21 cellular contexts compared by ENCODE assay signal in the genomic region with DNA sequence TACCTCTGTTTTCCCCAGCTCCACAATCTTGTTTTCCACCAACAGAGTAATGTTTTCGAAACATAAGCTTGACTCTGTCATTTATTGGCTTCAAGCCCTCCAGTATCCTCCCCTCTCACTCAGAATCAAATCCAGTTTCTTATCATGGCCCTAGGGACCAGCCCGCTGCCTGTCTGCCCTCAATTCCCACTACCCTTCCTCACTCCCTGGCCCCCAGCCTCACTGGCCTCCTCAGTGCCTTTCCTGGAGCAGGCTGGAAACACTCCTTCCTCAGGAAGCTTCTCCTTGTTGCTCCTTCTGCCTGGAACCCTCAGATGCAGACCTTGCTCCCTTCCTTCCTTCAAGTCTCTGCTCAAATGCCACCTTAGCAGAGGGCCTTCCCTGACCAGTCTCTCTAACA. TPM values are rescaled to one million over a fixed set of nuclear protein-coding genes. Genes with fewer than 3 reads are reported as not detected.
DNase-seq lines count a peak whose midpoint lies in the region; ATAC-seq, FAIRE-seq and TF ChIP-seq lines count a peak whose summit lies in the region.
"Had no signal": no experiment of that assay in that cellular context is flagged by ENCODE, and none has a peak within 500 bp of the region (broad histone marks: within the 10 kb centered on the region; RNA-seq: fewer than 3 reads in every experiment).

No MANE protein-coding gene starts in this region.

- H3K4me2 ChIP-seq in A549: peak overlapping the region; percentile 8; the same call in 1 of the 3 replicates
- H3K4me2 ChIP-seq: GM23338, hepatocyte had no signal

- FAIRE-seq in A549 (lab: Jason Lieb, UNC): no peak
- FAIRE-seq: RCC 7860, TTC549 had no signal

- H3K4me3 ChIP-seq in A549 (no peak overlapping the region), foreskin fibroblast (ENCODE audit: low read depth in 1 of 2, low read length in 2 of 2) (no peak overlapping the region)
- H3K4me3 ChIP-seq in CD8-positive, alpha-beta memory T cell (ENCODE audit: low read length): no peak overlapping the region
- H3K4me3 ChIP-seq: adrenal gland, GM23338, hepatocyte had no signal

- H3K36me3 ChIP-seq in CD8-positive, alpha-beta memory T cell (ENCODE audit: insufficient read depth, low read length): no peaks in the 10 kb centered on the region
- H3K36me3 ChIP-seq: adrenal gland had no signal

- peak overlapping the region in 1 of 2 experiments; percentile 67; a peak in 3 of 6 replicates for H3K27ac ChIP-seq in A549
- H3K27ac ChIP-seq in CD8-positive, alpha-beta memory T cell (ENCODE audit: low read depth, low read length): no peak overlapping the region
- H3K27ac ChIP-seq: adrenal gland, HL-60 had no signal

- no peaks in the 10 kb centered on the region for H3K27me3 Mint-ChIP-seq in CD8-positive, alpha-beta memory T cell
- no peaks in the 10 kb centered on the region; the same call in 1 of the 2 replicates for H3K27me3 Mint-ChIP-seq in WTC11 (ENCODE audit: low read depth)
- H3K27me3 Mint-ChIP-seq in naive B cell: no peaks in the 10 kb centered on the region

- H3K4me3 Mint-ChIP-seq in CD8-positive, alpha-beta memory T cell: no peak overlapping the region
- H3K4me3 Mint-ChIP-seq in WTC11 (no peak overlapping the region), naive B cell (peak overlapping the region in 6 of 8 donors; percentile 59 to 98 (median 92))
- H3K4me3 Mint-ChIP-seq: GM23338 had no signal

- H3K27ac Mint-ChIP-seq in CD8-positive, alpha-beta memory T cell: peak overlapping the region in 6 of 8 donors; percentile 17 to 86 (median 70)
- H3K27ac Mint-ChIP-seq in WTC11 (peak overlapping the region; percentile 1; the same call in 1 of the 2 replicates), naive B cell (peak overlapping the region; percentile 63 to 96 (median 86))
- H3K27ac Mint-ChIP-seq: GM23338 had no signal

- TF ChIP-seq EP300 in A549 (IDR thresholded peaks at IDR 0.05): no peak

- DNase-seq in A549 (ENCODE audit: low read depth in 1 of 2, low spot score in 1 of 2): no peak
- DNase-seq in CD8-positive, alpha-beta memory T cell: no peak
- DNase-seq in WTC11 (ENCODE audit: low spot score): no peak
- DNase-seq in naive B cell: no peak
- DNase-seq in foreskin fibroblast: no peak
- DNase-seq: adrenal gland; DMS53; effector memory CD4-positive, alpha-beta T cell; NCI-H1105; NCI-H748 treated with DMSO at 0.1 percent for 48 hours; nucleus accumbens; stimulated activated CD4-positive, alpha-beta T cell treated with anti-CD3 and anti-CD28 coated beads, Interleukin-1b, Interleukin-23, amount 100 ng/mL, for 48 hours; substantia nigra had no signal

- CTCF ChIA-PET in A549 (lab: Yijun Ruan, JAX) (interaction anchor here (0.5 to 20.0 kb wide), 8 partner anchors 10 to 307 kb away, joined by 3 to 1913 read pairs (median 4); a partner anchor contains a TSS), WTC11 (lab: Charles Lee) (interaction anchor here (0.8 to 10.1 kb wide), 6 partner anchors 26 to 87 kb away, joined by 3 to 842 read pairs (median 4); a partner anchor contains a TSS)
- CTCF ChIA-PET in CD8-positive, alpha-beta memory T cell (lab: Charles Lee): interaction anchor here (1.0 to 19.6 kb wide), 2 partner anchors 11 to 32 kb away, joined by 3 to 860 read pairs; a partner anchor contains a TSS

- no peaks in the 10 kb centered on the region for H3K27me3 ChIP-seq in CD8-positive, alpha-beta memory T cell (ENCODE audit: insufficient read depth, low read length, poor library complexity, severe bottlenecking)
- H3K27me3 ChIP-seq: adrenal gland, hepatocyte had no signal

- H3K9me3 ChIP-seq in A549: no peaks in the 10 kb centered on the region
- H3K9me3 ChIP-seq in CD8-positive, alpha-beta memory T cell (ENCODE audit: low read length): no peaks in the 10 kb centered on the region
- H3K9me3 ChIP-seq: adrenal gland had no signal

- peaks cover 0 to 12% (median 2%) of the 10 kb centered on the region in 3 donors for H3K36me3 Mint-ChIP-seq in CD8-positive, alpha-beta memory T cell
- H3K36me3 Mint-ChIP-seq in WTC11: no peaks in the 10 kb centered on the region
- no peaks in the 10 kb centered on the region for H3K36me3 Mint-ChIP-seq in naive B cell

- POLR2A ChIA-PET in A549 (lab: Yijun Ruan, JAX): interaction anchor here (0.8 to 1.6 kb wide), 3 partner anchors 25 to 79 kb away, joined by 3 to 10 read pairs (median 3); a partner anchor contains a TSS
- POLR2A ChIA-PET in CD8-positive, alpha-beta memory T cell (lab: Charles Lee): interaction anchor here (0.9 kb wide), 1 partner anchor 31 kb away, joined by 4 read pairs; no protein-coding TSS in a partner anchor
- POLR2A ChIA-PET in WTC11 (lab: Charles Lee): no interaction called here

- 96% methylated on average over 2 of the region's 2 CpGs for WGBS in A549 (ENCODE audit: missing lambda C conversion rate)

- H3K4me1 Mint-ChIP-seq in CD8-positive, alpha-beta memory T cell: peaks cover 32 to 70% (median 59%) of the 10 kb centered on the region in 3 donors
- H3K4me1 Mint-ChIP-seq in WTC11 (peaks cover 22% of the 10 kb centered on the region), naive B cell (peaks cover 60 to 82% (median 79%) of the 10 kb centered on the region in 3 donors)

- TF ChIP-seq RAD21 in A549 (conservative IDR thresholded peaks at IDR 0.05 in 1 of 2, IDR thresholded peaks at IDR 0.05 in 1 of 2): no peak

- no peak for TF ChIP-seq POLR2A in A549 (IDR thresholded peaks at IDR 0.05; ENCODE audit: low read length)

- no peak for TF ChIP-seq CTCF in A549 (IDR thresholded peaks at IDR 0.05)
- no peak for TF ChIP-seq CTCF in WTC11 (IDR thresholded peaks at IDR 0.05)
- TF ChIP-seq CTCF in foreskin fibroblast (IDR thresholded peaks at IDR 0.05; ENCODE audit: low read depth, low read length): no peak

- H3K4me1 ChIP-seq in A549: peaks cover 83% of the 10 kb centered on the region
- H3K4me1 ChIP-seq in CD8-positive, alpha-beta memory T cell (ENCODE audit: insufficient read depth, low read length): peaks cover 54% of the 10 kb centered on the region

- ATAC-seq in A549 (no peak), WTC11 (no peak), naive B cell (ENCODE audit: low read depth in 2 of 2) (no peak), GM21619 (IDR thresholded peaks at IDR 0.05; ENCODE audit: unreplicated experiment) (no peak), GM21723 (IDR thresholded peaks at IDR 0.05; ENCODE audit: unreplicated experiment) (no peak)
- ATAC-seq: GM23338, sciatic nerve had no signal

- H3K9me3 Mint-ChIP-seq in CD8-positive, alpha-beta memory T cell: no peaks in the 10 kb centered on the region
- H3K9me3 Mint-ChIP-seq in WTC11 (no peaks in the 10 kb centered on the region), naive B cell (no peaks in the 10 kb centered on the region)
- H3K9me3 Mint-ChIP-seq: GM23338 had no signal

RNA-seq across cellular contexts. Expression of a gene that starts 3.9 kb away (rescaled TPM):
- polyA plus RNA-seq in A549 (2011; rRNA removed) (140 and 157 TPM in 2 replicates), A549 (2017; fragmentation: RNase III; extraction: RNeasy Plus Mini Kit Qiagen cat#74134 plus additional on column Dnase treatment) (131 to 159 TPM (median 148 TPM) in 3 replicates), naive B cell (ENCODE audit: low read depth in 6 of 6) (100 to 1,000 TPM; 340 to 535 (median 458) TPM)
- polyA plus RNA-seq in A549 (2012; cell fraction: cytosol; rRNA removed): 213 and 248 TPM in 2 replicates
- polyA plus RNA-seq in A549 (2012; cell fraction: nucleus; rRNA removed): 283 and 303 TPM in 2 replicates
- 45.2 and 61.1 TPM in 2 replicates for polyA minus RNA-seq in A549 (2011; rRNA and poly(A)+ RNA removed)
- total RNA-seq in CD8-positive, alpha-beta memory T cell: 10 to 100 TPM; 32.3 to 37.8 TPM
- 91.2 TPM for polyA plus RNA-seq in CD8-positive, alpha-beta memory T cell
- 30.3 to 38.3 TPM (median 37.7 TPM) in 3 replicates for total RNA-seq in WTC11 (2021)

RNA-seq across cellular contexts. Expression of a gene that starts 23.9 kb away (rescaled TPM):
- polyA plus RNA-seq in A549 (2011; rRNA removed) (23.9 and 25.8 TPM in 2 replicates), A549 (2017; fragmentation: RNase III; extraction: RNeasy Plus Mini Kit Qiagen cat#74134 plus additional on column Dnase treatment) (31.0 to 37.1 TPM (median 36.0 TPM) in 3 replicates), naive B cell (ENCODE audit: low read depth in 6 of 6) (10 to 100 TPM in 1 of 6 donors, 1 to 10 TPM in 5; 5.3 to 10.4 (median 7.7) TPM)
- polyA plus RNA-seq in A549 (2012; cell fraction: cytosol; rRNA removed): 75.7 and 103 TPM in 2 replicates
- polyA plus RNA-seq in A549 (2012; cell fraction: nucleus; rRNA removed): 204 and 212 TPM in 2 replicates
- 14.6 and 17.5 TPM in 2 replicates for polyA minus RNA-seq in A549 (2011; rRNA and poly(A)+ RNA removed)
- total RNA-seq in CD8-positive, alpha-beta memory T cell: 1 to 10 TPM; 3.5 to 4.2 TPM
- 4.6 TPM for polyA plus RNA-seq in CD8-positive, alpha-beta memory T cell
- 0.48 to 0.92 TPM (median 0.92 TPM) in 3 replicates for total RNA-seq in WTC11 (2021)
- total RNA-seq: GM23338 had no signal

RNA-seq across cellular contexts. Expression of a gene that starts 42.3 kb away (rescaled TPM):
- 19.0 and 19.6 TPM in 2 replicates for polyA plus RNA-seq in A549 (2011; rRNA removed)
- 56.6 and 74.8 TPM in 2 replicates for polyA plus RNA-seq in A549 (2012; cell fraction: cytosol; rRNA removed)
- 286 and 297 TPM in 2 replicates for polyA plus RNA-seq in A549 (2012; cell fraction: nucleus; rRNA removed)
- 41.6 to 43.7 TPM (median 43.0 TPM) in 3 replicates for polyA plus RNA-seq in A549 (2017; fragmentation: RNase III; extraction: RNeasy Plus Mini Kit Qiagen cat#74134 plus additional on column Dnase treatment)
- polyA minus RNA-seq in A549 (2011; rRNA and poly(A)+ RNA removed): 12.8 and 14.6 TPM in 2 replicates
- total RNA-seq in CD8-positive, alpha-beta memory T cell: 10 to 100 TPM; 36.8 to 38.8 TPM
- polyA plus RNA-seq in CD8-positive, alpha-beta memory T cell: 9.4 TPM
- 25.7 to 45.5 TPM (median 26.7 TPM) in 3 replicates for total RNA-seq in WTC11 (2021)
- 10 to 100 TPM in 4 of 6 donors, 1 to 10 TPM in 2; 6.7 to 17.5 (median 11.0) TPM for polyA plus RNA-seq in naive B cell (ENCODE audit: low read depth in 6 of 6)

RNA-seq across cellular contexts. Expression of a gene that starts 46.1 kb away (rescaled TPM):
- polyA plus RNA-seq in A549 (2011; rRNA removed) (13.7 and 13.9 TPM in 2 replicates), A549 (2017; fragmentation: RNase III; extraction: RNeasy Plus Mini Kit Qiagen cat#74134 plus additional on column Dnase treatment) (18.6 to 24.1 TPM (median 23.8 TPM) in 3 replicates), naive B cell (ENCODE audit: low read depth in 6 of 6) (under 1 TPM in 1 of 6 donors, not detected in 5; 0.18 TPM)
- 16.4 and 20.2 TPM in 2 replicates for polyA plus RNA-seq in A549 (2012; cell fraction: cytosol; rRNA removed)
- 66.0 and 81.7 TPM in 2 replicates for polyA plus RNA-seq in A549 (2012; cell fraction: nucleus; rRNA removed)
- 11.2 TPM in 2 replicates for polyA minus RNA-seq in A549 (2011; rRNA and poly(A)+ RNA removed)
- total RNA-seq in CD8-positive, alpha-beta memory T cell: 10 to 100 TPM in 1 of 2 experiments, 1 to 10 TPM in 1; 8.4 to 10.6 TPM
- polyA plus RNA-seq in CD8-positive, alpha-beta memory T cell: 3.5 TPM
- 34.8 to 43.4 TPM (median 42.3 TPM) in 3 replicates for total RNA-seq in WTC11 (2021)

RNA-seq across cellular contexts. Expression of a gene that starts 52.2 kb away (rescaled TPM):
- polyA plus RNA-seq in A549 (2011; rRNA removed) (174 and 178 TPM in 2 replicates), A549 (2017; fragmentation: RNase III; extraction: RNeasy Plus Mini Kit Qiagen cat#74134 plus additional on column Dnase treatment) (200 to 208 TPM (median 205 TPM) in 3 replicates), naive B cell (ENCODE audit: low read depth in 6 of 6) (100 to 1,000 TPM; 492 to 795 (median 530) TPM)
- 405 and 423 TPM in 2 replicates for polyA plus RNA-seq in A549 (2012; cell fraction: cytosol; rRNA removed)
- 324 and 334 TPM in 2 replicates for polyA plus RNA-seq in A549 (2012; cell fraction: nucleus; rRNA removed)
- polyA minus RNA-seq in A549 (2011; rRNA and poly(A)+ RNA removed): 239 and 243 TPM in 2 replicates
- total RNA-seq in CD8-positive, alpha-beta memory T cell: 100 to 1,000 TPM; 338 to 357 TPM
- 564 TPM for polyA plus RNA-seq in CD8-positive, alpha-beta memory T cell
- 220 to 222 TPM (median 221 TPM) in 3 replicates for total RNA-seq in WTC11 (2021)

Comparison
In these comparisons a context has a peak if more than half of its experiments do, and no peak if none do; other contexts are left out.
1. H3K27ac Mint-ChIP-seq: peak in every context shown above with its lines; median percentile 86 in naive B cell; 70 in CD8-positive, alpha-beta memory T cell; 1 in WTC11.
2. H3K4me3 Mint-ChIP-seq: peak in naive B cell (6 of 8); none in CD8-positive, alpha-beta memory T cell (0 of 7) and WTC11 (single experiment).